In genomic region chr2:63343397-63344109, GRCh38 we compare ENCODE assay signal across 28 cellular contexts.
DNase-seq lines count a peak whose midpoint lies in the region; ATAC-seq, FAIRE-seq and TF ChIP-seq lines count a peak whose summit lies in the region.
"Had no signal": no experiment of that assay in that cellular context is flagged by ENCODE, and none has a peak within 500 bp of the region (broad histone marks: within the 10 kb centered on the region; RNA-seq: fewer than 3 reads in every experiment).

No MANE protein-coding gene starts in this region.

- in situ Hi-C loops in HepG2 (cut with HindIII; ENCODE audit: extremely low pct_ligation_motif_present, low pct_unique_long_range_greater_than_20kb): no loop called here
- in situ Hi-C loops in K562 (cut with MboI): no loop called here

- ATAC-seq in HepG2 (no peak), right lobe of liver (no peak), K562 (no peak), HG03565 (IDR thresholded peaks at IDR 0.05; ENCODE audit: unreplicated experiment) (no peak)

- no peak overlapping the region for H3K27ac Mint-ChIP-seq in glutamatergic neuron (ENCODE audit: unreplicated experiment)
- H3K27ac Mint-ChIP-seq: CD14-positive monocyte; CD4-positive, CD25-positive, alpha-beta regulatory T cell; CD8-positive, alpha-beta memory T cell had no signal

- H3K9me3 Mint-ChIP-seq in glutamatergic neuron (ENCODE audit: unreplicated experiment): no peaks in the 10 kb centered on the region

- H2AFZ ChIP-seq in HepG2 (ENCODE audit: low read length): no peak overlapping the region
- no peak overlapping the region for H2AFZ ChIP-seq in K562 (ENCODE audit: low read depth, low read length)

- H3K4me1 Mint-ChIP-seq in glutamatergic neuron (ENCODE audit: low read depth, unreplicated experiment): no peaks in the 10 kb centered on the region
- H3K4me1 Mint-ChIP-seq: CD14-positive monocyte; CD4-positive, alpha-beta memory T cell; CD4-positive, CD25-positive, alpha-beta regulatory T cell; CD8-positive, alpha-beta memory T cell had no signal

- H3K36me3 ChIP-seq in HepG2 (replicated peaks in 1 of 2; ENCODE audit: control insufficient read depth in 1 of 2, insufficient read depth in 2 of 2, low read length in 2 of 2) (no peaks in the 10 kb centered on the region), right lobe of liver (no peaks in the 10 kb centered on the region), adipocyte (ENCODE audit: control insufficient read depth, insufficient read depth, low read length, severe bottlenecking) (no peaks in the 10 kb centered on the region), K562 (ENCODE audit: control insufficient read depth, insufficient read depth, low read length) (no peaks in the 10 kb centered on the region), small intestine (ENCODE audit: control insufficient read depth in 2 of 2, insufficient read depth in 2 of 2, low read length in 2 of 2) (no peaks in the 10 kb centered on the region)
- H3K36me3 ChIP-seq: BE2C, BLaER1 had no signal

- peaks cover 7% of the 10 kb centered on the region; the same call in 1 of the 2 replicates for H3K9me3 ChIP-seq in HepG2 (ENCODE audit: low read length)
- H3K9me3 ChIP-seq in right lobe of liver: no peaks in the 10 kb centered on the region
- H3K9me3 ChIP-seq in adipocyte (ENCODE audit: control insufficient read depth, low read length): peaks cover 21% of the 10 kb centered on the region
- no peaks in the 10 kb centered on the region for H3K9me3 ChIP-seq in K562 (replicated peaks; ENCODE audit: control insufficient read depth, insufficient read depth, low read depth, low read length)
- no peaks in the 10 kb centered on the region for H3K9me3 ChIP-seq in small intestine (ENCODE audit: control insufficient read depth, low read depth)
- H3K9me3 ChIP-seq: BE2C had no signal

- H3K4me2 ChIP-seq in HepG2 (ENCODE audit: low read depth, low read length) (no peak overlapping the region), K562 (ENCODE audit: insufficient read depth, low read length) (no peak overlapping the region)
- H3K4me2 ChIP-seq: BLaER1 had no signal

- H3K27ac ChIP-seq in HepG2 (ENCODE audit: extremely low read length, insufficient read depth, low read length): no peak overlapping the region
- no peak overlapping the region for H3K27ac ChIP-seq in right lobe of liver
- no peak overlapping the region for H3K27ac ChIP-seq in K562 (ENCODE audit: extremely low read depth, low read depth, low read length)
- H3K27ac ChIP-seq in small intestine (ENCODE audit: low read depth in 1 of 2, low read length in 1 of 2): no peak overlapping the region
- H3K27ac ChIP-seq: BLaER1 had no signal

- H3K4me3 Mint-ChIP-seq in glutamatergic neuron (ENCODE audit: unreplicated experiment): no peak overlapping the region
- H3K4me3 Mint-ChIP-seq: CD14-positive monocyte; CD4-positive, alpha-beta memory T cell; CD4-positive, CD25-positive, alpha-beta regulatory T cell had no signal

- CTCF ChIA-PET in HepG2 (lab: Yijun Ruan, JAX; ENCODE audit: low intra/inter-chr PET ratio, low total read pairs) (no interaction called here), K562 (lab: Yijun Ruan, JAX; ENCODE audit: low intra/inter-chr PET ratio) (no interaction called here)

- H3K27me3 Mint-ChIP-seq in glutamatergic neuron (ENCODE audit: unreplicated experiment): no peaks in the 10 kb centered on the region
- H3K27me3 Mint-ChIP-seq: CD4-positive, alpha-beta memory T cell; CD4-positive, CD25-positive, alpha-beta regulatory T cell; CD8-positive, alpha-beta memory T cell had no signal

- H3K9me1 ChIP-seq in K562 (ENCODE audit: control insufficient read depth, insufficient read depth, low read length): no peaks in the 10 kb centered on the region

- FAIRE-seq in HepG2 (lab: Jason Lieb, UNC) (no peak), K562 (lab: Jason Lieb, UNC) (no peak), small intestine (lab: Jason Lieb, UNC) (peak; percentile 15)
- FAIRE-seq: A204.1, GM12891, GM19239 had no signal

- BruUV-seq in HepG2 (replicated peaks; lab: Mats Ljungman, UMichigan): no TSS peak
- BruUV-seq in K562 (replicated peaks; lab: Mats Ljungman, UMichigan): no TSS peak

- no peak for TF ChIP-seq RAD21 in HepG2 (CRISPR knock-in tag; IDR thresholded peaks at IDR 0.05)
- TF ChIP-seq RAD21 in K562 (CRISPR knock-in tag; conservative IDR thresholded peaks at IDR 0.05 in 1 of 2, IDR thresholded peaks at IDR 0.05 in 1 of 2): no peak

- WGBS in HepG2 (ENCODE audit: low lambda C conversion rate): no CpG with 5 or more reads among the region's 1 CpG
- WGBS in right lobe of liver (ENCODE audit: insufficient coverage, low coverage, low lambda C conversion rate, missing lambda C conversion rate): 40% methylated on average over 1 of the region's 1 CpG
- 20% methylated on average over 1 of the region's 1 CpG for WGBS in K562 (ENCODE audit: insufficient coverage, low coverage, missing lambda C conversion rate)
- 67 to 84% (median 67%) methylated on average over 1 of the region's 1 CpG for WGBS in small intestine, 3 donors

- intact Hi-C loops in HepG2 (cut with micrococcal nuclease; ENCODE audit: unreplicated experiment): no loop called here
- intact Hi-C loops in right lobe of liver (cut with DNase I): no loop called here
- intact Hi-C loops in K562 (cut with micrococcal nuclease): no loop called here

- H4K20me1 ChIP-seq in HepG2 (ENCODE audit: insufficient read depth, low read length) (no peaks in the 10 kb centered on the region), K562 (replicated peaks; ENCODE audit: control insufficient read depth, insufficient read depth, low read length) (no peaks in the 10 kb centered on the region)
- H4K20me1 ChIP-seq: BLaER1 had no signal

- H3K4me1 ChIP-seq in HepG2 (ENCODE audit: insufficient read depth, low read length) (no peaks in the 10 kb centered on the region), right lobe of liver (no peaks in the 10 kb centered on the region), adipocyte (ENCODE audit: control insufficient read depth, insufficient read depth, low read length) (no peaks in the 10 kb centered on the region), K562 (replicated peaks in 1 of 2; ENCODE audit: control insufficient read depth in 2 of 2, insufficient read depth in 2 of 2, low read length in 2 of 2) (no peaks in the 10 kb centered on the region), small intestine (ENCODE audit: control insufficient read depth in 2 of 2, insufficient read depth in 1 of 2, low read depth in 1 of 2, low read length in 1 of 2) (no peaks in the 10 kb centered on the region)
- H3K4me1 ChIP-seq: BE2C, BLaER1 had no signal

- peaks cover 9% of the 10 kb centered on the region for H3K36me3 Mint-ChIP-seq in glutamatergic neuron (ENCODE audit: unreplicated experiment)

- DNase-seq in HepG2 (ENCODE audit: low spot score) (no peak), right lobe of liver (no peak), adipocyte (ENCODE audit: low read depth) (no peak), K562 (ENCODE audit: extremely low read depth in 1 of 4, low spot score in 3 of 4) (no peak), small intestine (no peak), glutamatergic neuron (no peak), NCI-H1694 (lab: John Stamatoyannopoulos, UW) (no peak)
- DNase-seq: 8988T; ACHN; BE2C; C1 segment of cervical spinal cord; CD4-positive, alpha-beta memory T cell; CD4-positive, CD25-positive, alpha-beta regulatory T cell; CD8-positive, alpha-beta memory T cell; COR-L47; DMS 273 treated with DMSO at 0.1 percent for 48 hours; DMS153; DMS53; DMS79; DND-41; EL; GDM1 had no signal

- H3K79me2 ChIP-seq in HepG2 (ENCODE audit: insufficient read depth, low read length) (no peaks in the 10 kb centered on the region), K562 (ENCODE audit: control insufficient read depth, insufficient read depth, low read length) (no peaks in the 10 kb centered on the region)

- H3K9ac ChIP-seq in HepG2 (ENCODE audit: insufficient read depth, low read depth, low read length): no peak overlapping the region
- no peak overlapping the region for H3K9ac ChIP-seq in adipocyte (ENCODE audit: low read length)
- no peak overlapping the region for H3K9ac ChIP-seq in K562 (ENCODE audit: insufficient read depth in 1 of 2, low read depth in 2 of 2, low read length in 2 of 2)
- H3K9ac ChIP-seq: BLaER1 had no signal

- H3K4me3 ChIP-seq in HepG2 (replicated peaks in 1 of 3; ENCODE audit: insufficient read depth in 1 of 3, low read depth in 2 of 3, low read length in 3 of 3) (no peak overlapping the region), right lobe of liver (no peak overlapping the region), adipocyte (ENCODE audit: low read length) (peak overlapping the region; percentile 8), K562 (no peak overlapping the region), small intestine (ENCODE audit: low read depth in 1 of 2, low read length in 2 of 2) (no peak overlapping the region)
- H3K4me3 ChIP-seq: BLaER1 had no signal

- TF ChIP-seq EP300 in HepG2 (IDR thresholded peaks at IDR 0.05; ENCODE audit: low read depth in 2 of 2, low read length in 2 of 2) (no peak), HepG2 (CRISPR knock-in tag; IDR thresholded peaks at IDR 0.05; ENCODE audit: borderline replicate concordance) (no peak), K562 (IDR thresholded peaks at IDR 0.05; ENCODE audit: low read length) (no peak)

- TF ChIP-seq CTCF in HepG2 (CRISPR knock-in tag; IDR thresholded peaks at IDR 0.05) (no peak), right lobe of liver (IDR thresholded peaks at IDR 0.05) (no peak), K562 (IDR thresholded peaks at IDR 0.05 in 2 of 3, conservative IDR thresholded peaks at IDR 0.05 in 1 of 3; ENCODE audit: insufficient read depth in 2 of 3, low read depth in 1 of 3, low read length in 3 of 3) (no peak), glutamatergic neuron (IDR thresholded peaks at IDR 0.05; ENCODE audit: partially characterized antibody, unreplicated experiment) (no peak)

- no peak for TF ChIP-seq POLR2A in HepG2 (IDR thresholded peaks at IDR 0.05; ENCODE audit: insufficient read depth in 1 of 2, low read depth in 2 of 2, low read length in 2 of 2)
- no peak for TF ChIP-seq POLR2A in right lobe of liver (IDR thresholded peaks at IDR 0.05)
- no peak for TF ChIP-seq POLR2A in K562 (conservative IDR thresholded peaks at IDR 0.05)

- POLR2A ChIA-PET in HepG2 (lab: Yijun Ruan, JAX): no interaction called here
- POLR2A ChIA-PET in K562 (lab: Yijun Ruan, JAX): interaction anchor here (0.6 kb wide), 1 partner anchor 1088 kb away, joined by 3 read pairs; no protein-coding TSS in a partner anchor

- H3K27me3 ChIP-seq in HepG2 (ENCODE audit: control insufficient read depth in 1 of 2, insufficient read depth in 2 of 2, low read length in 2 of 2): no peaks in the 10 kb centered on the region
- H3K27me3 ChIP-seq in right lobe of liver: no peaks in the 10 kb centered on the region
- H3K27me3 ChIP-seq in adipocyte (replicated peaks; ENCODE audit: control insufficient read depth, insufficient read depth, low read length): no peaks in the 10 kb centered on the region
- H3K27me3 ChIP-seq in K562 (ENCODE audit: control insufficient read depth in 2 of 2, insufficient read depth in 2 of 2, low read length in 2 of 2): no peaks in the 10 kb centered on the region
- no peaks in the 10 kb centered on the region for H3K27me3 ChIP-seq in small intestine (ENCODE audit: control insufficient read depth in 2 of 2, insufficient read depth in 2 of 2, low read length in 2 of 2)
- H3K27me3 ChIP-seq: BE2C, BLaER1 had no signal

TF ChIP-seq in K562, 482 proteins besides CTCF, POLR2A, EP300 and RAD21 (continues in another document):
- TF ChIP-seq POLR2AphosphoS2 (IDR thresholded peaks at IDR 0.05; ENCODE audit: low read length) (no peak), ZNF316 (IDR thresholded peaks at IDR 0.05) (peak; percentile 56)

Comparison
In these comparisons a context has a peak if more than half of its experiments do, and no peak if none do; other contexts are left out.
1. Of the 241 proteins assayed by ChIP-seq in both HepG2 and K562: peak only in HepG2: MAFF and MAFK; only in K562: none; in both: none; in neither: 239.